27 cellular contexts compared by ENCODE assay signal in genomic region chr1:6077919-6078318, GRCh38.
"Had no signal": no experiment of that assay in that cellular context is flagged by ENCODE, and none has a peak within 500 bp of the region (broad histone marks: within the 10 kb centered on the region; RNA-seq: fewer than 3 reads in every experiment).

No MANE protein-coding gene starts in this region.

- H3K9me3 Mint-ChIP-seq: memory B cell; mesothelial cell of epicardium; naive B cell; natural killer cell treated with Interleukin-12 subunit alpha and Interleukin-12 subunit beta and Interleukin-15 and Interleukin-18, amount 100 ng/mL, for 72 hours; neural progenitor cell had no signal

- H3K9me3 ChIP-seq: mucosa of descending colon, prostate gland, right atrium auricular region, stomach, thyroid gland, vagina had no signal

- H3K27me3 ChIP-seq: dorsolateral prefrontal cortex, neural progenitor cell, right atrium auricular region, stomach, thyroid gland, vagina had no signal

- H2AFZ ChIP-seq: neural progenitor cell had no signal

- H3K4me3 Mint-ChIP-seq: memory B cell; mesothelial cell of epicardium; naive B cell; natural killer cell treated with Interleukin-12 subunit alpha and Interleukin-12 subunit beta and Interleukin-15 and Interleukin-18, amount 100 ng/mL, for 72 hours; neural progenitor cell had no signal

- H3K27ac Mint-ChIP-seq: memory B cell, mesothelial cell of epicardium, neural progenitor cell had no signal

- DNase-seq: dorsolateral prefrontal cortex; effector CD4-positive, alpha-beta T cell; head of caudate nucleus; left ventricle myocardium superior; mucosa of descending colon; naive B cell; nucleus accumbens; stimulated activated CD4-positive, alpha-beta T cell treated with anti-CD3 and anti-CD28 coated beads, Interleukin-12 subunit alpha, Interleukin-12 subunit beta, amount 100 ng/mL, for 4 hours; stimulated activated CD4-positive, alpha-beta T cell treated with anti-CD3 and anti-CD28 coated beads, Interleukin-1b, Interleukin-23, amount 100 ng/mL, for 48 hours; stimulated activated CD4-positive, alpha-beta T cell treated with anti-CD3 and anti-CD28 coated beads, Interleukin-4, amount 100 ng/mL, for 1 hour; stimulated activated CD8-positive, alpha-beta memory T cell treated with anti-CD3 and anti-CD28 coated beads, Interleukin-4, amount 100 ng/mL, for 48 hours; stimulated activated naive CD4-positive, alpha-beta T cell treated with Interleukin-2 at 50 U/mL for 16 hours; stomach; thyroid gland; trophoblast cell had no signal

- H3K36me3 Mint-ChIP-seq: mesothelial cell of epicardium; natural killer cell treated with Interleukin-12 subunit alpha and Interleukin-12 subunit beta and Interleukin-15 and Interleukin-18, amount 100 ng/mL, for 72 hours; neural progenitor cell had no signal

- H3K27me3 Mint-ChIP-seq: memory B cell; naive B cell; natural killer cell treated with Interleukin-12 subunit alpha and Interleukin-12 subunit beta and Interleukin-15 and Interleukin-18, amount 100 ng/mL, for 72 hours had no signal

- H3K27ac ChIP-seq: neural progenitor cell, prostate gland, right atrium auricular region, stomach, thyroid gland, vagina had no signal

- ATAC-seq: left ventricle myocardium superior; mucosa of descending colon; natural killer cell treated with Interleukin-12 subunit alpha and Interleukin-12 subunit beta and Interleukin-15 and Interleukin-18, amount 100 ng/mL, for 72 hours; sciatic nerve had no signal

- H3K4me3 ChIP-seq: dorsolateral prefrontal cortex, lung, mucosa of descending colon, neural progenitor cell, prostate gland, right atrium auricular region, smooth muscle cell, stomach, thyroid gland, vagina had no signal

- H3K4me1 ChIP-seq: prostate gland, thyroid gland had no signal

- H3K9ac ChIP-seq: neural progenitor cell had no signal

- FAIRE-seq: frontal cortex, keratinocyte had no signal

- H3K4me1 Mint-ChIP-seq: memory B cell had no signal

- H3K4me2 ChIP-seq: neural progenitor cell, smooth muscle cell had no signal

- H3K36me3 ChIP-seq: neural progenitor cell, prostate gland, right atrium auricular region, thyroid gland, vagina had no signal
